8 cellular contexts compared by ENCODE assay signal in the genomic region with DNA sequence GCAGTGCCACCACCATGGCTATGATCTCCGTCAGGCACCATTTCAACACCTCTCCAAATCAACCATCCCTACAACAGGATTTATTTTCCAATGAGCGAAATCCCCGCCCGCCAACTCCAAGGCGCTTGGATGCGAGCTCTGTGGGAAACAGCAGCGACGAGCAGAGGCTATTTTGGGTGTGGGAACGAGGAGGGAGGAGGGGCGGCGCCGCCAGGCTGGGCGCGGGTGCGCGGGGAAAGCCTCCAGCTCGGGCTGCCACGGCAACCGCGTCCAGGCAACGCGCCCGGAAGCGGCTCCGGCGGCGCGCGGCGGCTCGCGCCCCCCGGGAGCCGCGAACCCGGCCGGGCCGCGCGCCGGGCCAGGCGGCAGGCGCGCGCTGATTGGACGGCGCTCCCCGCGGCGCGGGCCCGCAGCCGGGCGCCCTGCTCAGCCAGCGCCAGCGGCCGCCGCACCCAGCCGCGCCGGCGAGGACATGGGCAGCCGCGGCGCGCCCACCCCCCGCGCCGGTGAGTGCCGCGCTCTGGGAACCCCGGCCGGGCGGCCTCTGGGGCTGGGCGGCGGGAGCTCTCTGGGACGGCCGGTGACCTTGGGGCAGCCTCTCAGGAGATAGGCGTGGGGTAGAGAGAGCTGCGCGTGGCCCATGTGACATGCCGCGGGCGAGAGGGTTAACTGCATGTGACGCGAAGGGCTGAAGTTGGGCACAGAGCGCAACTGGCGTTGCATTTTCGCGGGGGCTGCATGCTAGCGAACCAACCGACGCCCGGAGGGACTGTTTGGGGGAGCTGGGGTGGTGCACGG. TPM values are rescaled to one million over a fixed set of nuclear protein-coding genes. Genes with fewer than 3 reads are reported as not detected.
DNase-seq lines count a peak whose midpoint lies in the region.

A gene (plus strand): TSS at position 410 of the 798 bp plus-strand sequence. CDS start 20,441 bp downstream, outside the sequence.

- in situ Hi-C loops in HAP-1 (cut with MboI; ENCODE audit: low sequenced_read_pairs), result no loop called here

- no peaks in the 10 kb centered on the region for H3K36me3 Mint-ChIP-seq in T-helper 2 cell treated with Interferon-gamma antibody and Interleukin-4, amounts not matched to agents 5 μg/mL and 100 μg/mL, for 36 hours (ENCODE audit: low read depth)

- peaks cover 15% of the 10 kb centered on the region for H3K27me3 ChIP-seq in HAP-1 (ENCODE audit: low read depth)

- no peaks in the 10 kb centered on the region for H3K9me3 Mint-ChIP-seq in T-helper 2 cell treated with Interferon-gamma antibody and Interleukin-4, amounts not matched to agents 5 μg/mL and 100 μg/mL, for 36 hours

- H3K36me3 ChIP-seq in HAP-1 (replicated peaks), result no peaks in the 10 kb centered on the region; the same call in 1 of the 2 replicates

- peak within 1 kb of the TSS; percentile 36 for H3K4me3 ChIP-seq in HAP-1

- H3K9me3 ChIP-seq in HAP-1, result no peaks in the 10 kb centered on the region

- peak within 1 kb of the TSS; percentile 54 for H3K27ac Mint-ChIP-seq in T-helper 2 cell treated with Interferon-gamma antibody and Interleukin-4, amounts not matched to agents 5 μg/mL and 100 μg/mL, for 36 hours

- H3K4me3 Mint-ChIP-seq in T-helper 2 cell treated with Interferon-gamma antibody and Interleukin-4, amounts not matched to agents 5 μg/mL and 100 μg/mL, for 36 hours, result peak within 1 kb of the TSS; percentile 80

- peaks cover 13% of the 10 kb centered on the region for H3K4me1 ChIP-seq in HAP-1

- peaks cover 16% of the 10 kb centered on the region for H3K4me1 Mint-ChIP-seq in T-helper 2 cell treated with Interferon-gamma antibody and Interleukin-4, amounts not matched to agents 5 μg/mL and 100 μg/mL, for 36 hours (ENCODE audit: low read depth)

- peak; percentile 44 for DNase-seq in NCI-H2029 (lab: John Stamatoyannopoulos, UW)
- DNase-seq in NCI-H2029 treated with DMSO at 0.1 percent for 48 hours (lab: John Stamatoyannopoulos, UW), result no peak
- peak; percentile 73 to 87 for DNase-seq in HAP-1 (ENCODE audit: low spot score in 2 of 2)
- DNase-seq in M059J (ENCODE audit: low read depth), result peak; percentile 65
- DNase-seq in T-helper 2 cell treated with Interferon-gamma antibody and Interleukin-4, amounts not matched to agents 5 μg/mL and 100 μg/mL, for 36 hours (ENCODE audit: low spot score), result peak; percentile 51
- DNase-seq in central memory CD4-positive, alpha-beta T cell, result peak; percentile 9
- DNase-seq in islet precursor cell, result peak; percentile 85
- DNase-seq in smooth muscle cell of the brain vasculature (ENCODE audit: low read depth, low spot score), result peak; percentile 4

- H3K27me3 Mint-ChIP-seq in T-helper 2 cell treated with Interferon-gamma antibody and Interleukin-4, amounts not matched to agents 5 μg/mL and 100 μg/mL, for 36 hours (ENCODE audit: low read depth), result peaks cover 74% of the 10 kb centered on the region

RNA-seq across cellular contexts. Expression of the gene that starts here (rescaled TPM):
- 1.1 and 3.3 TPM in 2 replicates for total RNA-seq in M059J (2014; rRNA removed; shearing (Covaris generic))
